10 cellular contexts compared by ENCODE assay signal in genomic region chr2:211611061-211611518, GRCh38.
A peak's percentile ranks its signal among the peaks of the same experiment; 100 is the strongest.
DNase-seq lines count a peak whose midpoint lies in the region; ATAC-seq and TF ChIP-seq lines count a peak whose summit lies in the region.
"Had no signal": no experiment of that assay in that cellular context is flagged by ENCODE, and none has a peak within 500 bp of the region (broad histone marks: within the 10 kb centered on the region; RNA-seq: fewer than 3 reads in every experiment).

No MANE protein-coding gene starts in this region.

- peak overlapping the region; percentile 56 for H3K4me3 Mint-ChIP-seq in T-helper 1 cell treated with Interleukin-12 subunit alpha and Interleukin-12 subunit beta and Interleukin-4 antibody, amounts not matched to agents 30 μg/mL and 1 μg/mL, for 36 hours
- H3K4me3 Mint-ChIP-seq in neural progenitor cell, result no peak overlapping the region

- H3K36me3 Mint-ChIP-seq in T-helper 1 cell treated with Interleukin-12 subunit alpha and Interleukin-12 subunit beta and Interleukin-4 antibody, amounts not matched to agents 30 μg/mL and 1 μg/mL, for 36 hours (ENCODE audit: low read depth), result no peaks in the 10 kb centered on the region
- peaks cover 57% of the 10 kb centered on the region for H3K36me3 Mint-ChIP-seq in neural progenitor cell

- H3K4me1 Mint-ChIP-seq in T-helper 1 cell treated with Interleukin-12 subunit alpha and Interleukin-12 subunit beta and Interleukin-4 antibody, amounts not matched to agents 30 μg/mL and 1 μg/mL, for 36 hours (ENCODE audit: low read depth), result peaks cover 11% of the 10 kb centered on the region
- H3K4me1 Mint-ChIP-seq in neural progenitor cell, result peaks cover 17% of the 10 kb centered on the region

- H3K4me2 ChIP-seq in neural progenitor cell, result no peak overlapping the region

- H3K27me3 Mint-ChIP-seq in T-helper 1 cell treated with Interleukin-12 subunit alpha and Interleukin-12 subunit beta and Interleukin-4 antibody, amounts not matched to agents 30 μg/mL and 1 μg/mL, for 36 hours (ENCODE audit: low read depth), result no peaks in the 10 kb centered on the region
- peaks cover 2% of the 10 kb centered on the region for H3K27me3 Mint-ChIP-seq in neural progenitor cell (ENCODE audit: insufficient read depth, low read depth)

- no peaks in the 10 kb centered on the region for H3K36me3 ChIP-seq in neural progenitor cell

- H3K9me3 Mint-ChIP-seq in T-helper 1 cell treated with Interleukin-12 subunit alpha and Interleukin-12 subunit beta and Interleukin-4 antibody, amounts not matched to agents 30 μg/mL and 1 μg/mL, for 36 hours, result no peaks in the 10 kb centered on the region
- peaks cover 17% of the 10 kb centered on the region for H3K9me3 Mint-ChIP-seq in neural progenitor cell

- H3K4me3 ChIP-seq in neural progenitor cell, result no peak overlapping the region

- H3K27me3 ChIP-seq in neural progenitor cell, result no peaks in the 10 kb centered on the region

- no peaks in the 10 kb centered on the region for H3K9me3 ChIP-seq in neural progenitor cell (ENCODE audit: low read depth)

- no peaks in the 10 kb centered on the region for H4K20me1 ChIP-seq in neural progenitor cell (ENCODE audit: low read depth)

- DNase-seq in activated CD4-positive, alpha-beta T cell treated with anti-CD3 and anti-CD28 coated beads, Interleukin-2, amount 50 U/mL, for 48 hours, result peak; percentile 2 to 4
- DNase-seq in activated CD4-positive, alpha-beta T cell treated with anti-CD3 and anti-CD28 coated beads, Interleukin-2, amount 50 U/mL, for 4 hours, result no peak
- DNase-seq in HT1080 (ENCODE audit: low read depth) (peak; percentile 3), neural progenitor cell (ENCODE audit: low spot score) (no peak), NCI-H69 (lab: John Stamatoyannopoulos, UW) (no peak), foreskin melanocyte (no peak)
- DNase-seq: C1 segment of cervical spinal cord had no signal

- ATAC-seq in HG03045 (IDR thresholded peaks at IDR 0.05; ENCODE audit: unreplicated experiment), result no peak
- ATAC-seq: esophagus mucosa had no signal

- no peaks in the 10 kb centered on the region for H3K79me2 ChIP-seq in neural progenitor cell (ENCODE audit: low read depth)

- no peak overlapping the region for H3K27ac ChIP-seq in neural progenitor cell

- peak overlapping the region; percentile 80 for H3K27ac Mint-ChIP-seq in T-helper 1 cell treated with Interleukin-12 subunit alpha and Interleukin-12 subunit beta and Interleukin-4 antibody, amounts not matched to agents 30 μg/mL and 1 μg/mL, for 36 hours
- H3K27ac Mint-ChIP-seq in neural progenitor cell, result no peak overlapping the region

- no peaks in the 10 kb centered on the region for H3F3A ChIP-seq in neural progenitor cell (ENCODE audit: low read depth)

- H3K9ac ChIP-seq in neural progenitor cell, result no peak overlapping the region

- peak overlapping the region; percentile 70 for H2AFZ ChIP-seq in neural progenitor cell (replicated peaks)

- H3K4me1 ChIP-seq in neural progenitor cell, result no peaks in the 10 kb centered on the region

- TF ChIP-seq CTCF in neural progenitor cell (IDR thresholded peaks at IDR 0.05), result no peak

Comparison
In these comparisons a context has a peak if more than half of its experiments do, and no peak if none do; other contexts are left out.
1. DNase-seq: peak in activated CD4-positive, alpha-beta T cell treated with anti-CD3 and anti-CD28 coated beads, Interleukin-2, amount 50 U/mL, for 48 hours (2 of 2) and HT1080 (single experiment); none in activated CD4-positive, alpha-beta T cell treated with anti-CD3 and anti-CD28 coated beads, Interleukin-2, amount 50 U/mL, for 4 hours (0 of 2), neural progenitor cell (single experiment), NCI-H69 (single experiment) and foreskin melanocyte (single experiment).